Comparison of ENCODE assay signal across 26 cellular contexts in the genomic region with DNA sequence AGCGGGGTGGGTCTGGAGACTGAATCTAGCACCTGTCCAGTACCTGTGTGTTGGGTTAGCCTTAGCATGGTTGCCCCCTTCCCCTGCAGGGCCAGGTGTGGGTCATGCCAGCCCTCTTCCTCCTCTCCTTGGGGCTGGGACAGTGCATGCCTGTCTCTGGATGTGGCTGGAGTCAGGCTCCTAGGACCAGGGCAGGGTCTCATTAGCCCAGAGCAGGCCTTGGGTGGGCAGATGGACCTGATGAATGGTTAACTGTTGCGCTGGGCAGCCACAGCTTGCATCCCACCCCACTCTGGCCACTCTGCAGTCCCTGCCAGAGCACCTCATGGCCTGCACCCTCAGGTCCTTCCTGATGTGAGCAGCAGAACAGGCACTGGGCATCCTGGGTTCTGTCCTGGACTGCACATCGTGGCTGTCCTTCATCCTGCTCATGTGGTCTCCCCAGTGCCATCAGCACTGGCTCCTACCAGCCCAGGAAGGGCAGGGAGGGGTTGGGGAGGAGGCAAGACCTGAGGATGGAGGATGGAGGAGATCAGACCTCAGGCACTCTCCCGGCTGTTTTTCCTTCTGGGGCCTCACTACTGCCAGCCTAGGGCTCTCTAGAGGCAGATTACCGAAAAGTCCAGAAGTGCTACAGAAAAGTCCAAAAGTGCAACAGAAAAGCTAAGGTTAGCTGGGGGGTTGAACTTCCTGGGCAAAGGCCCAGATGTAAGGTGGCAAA. TPM values are rescaled to one million over a fixed set of nuclear protein-coding genes. Genes with fewer than 3 reads are reported as not detected.
"Had no signal": no experiment of that assay in that cellular context is flagged by ENCODE, and none has a peak within 500 bp of the region (broad histone marks: within the 10 kb centered on the region; RNA-seq: fewer than 3 reads in every experiment).

No MANE protein-coding gene starts in this region.

- H3K27ac ChIP-seq: coronary artery, heart left ventricle, thoracic aorta, transverse colon had no signal

- H3K4me1 Mint-ChIP-seq: naive thymus-derived CD8-positive, alpha-beta T cell had no signal

- ATAC-seq: naive thymus-derived CD8-positive, alpha-beta T cell had no signal

- H3K36me3 ChIP-seq: heart left ventricle, thoracic aorta, transverse colon had no signal

- H3K27ac Mint-ChIP-seq: endodermal cell; stimulated activated naive CD8-positive, alpha-beta T cell treated with anti-CD3 and anti-CD28 coated beads, Interleukin-15, Interleukin-2, amounts not matched to agents 100 ng/mL and 50 ng/mL, for 24 hours had no signal

- H3K4me3 Mint-ChIP-seq: endodermal cell; naive thymus-derived CD8-positive, alpha-beta T cell; stimulated activated naive CD8-positive, alpha-beta T cell treated with anti-CD3 and anti-CD28 coated beads, Interleukin-15, Interleukin-2, amounts not matched to agents 100 ng/mL and 50 ng/mL, for 24 hours had no signal

- H3K9me3 ChIP-seq: heart left ventricle, thoracic aorta, transverse colon had no signal

- H3K4me1 ChIP-seq: heart left ventricle, transverse colon had no signal

- H3K4me3 ChIP-seq: coronary artery, heart left ventricle, thoracic aorta, transverse colon had no signal

- DNase-seq: effector CD4-positive, alpha-beta T cell; endodermal cell; erythroblast; foreskin melanocyte; heart left ventricle; hippocampal formation; kidney glomerular epithelial cell; mammary epithelial cell; right cardiac atrium; stimulated activated CD4-positive, alpha-beta T cell treated with anti-CD3 and anti-CD28 coated beads, Interleukin-12 subunit alpha, Interleukin-12 subunit beta, amount 100 ng/mL, for 4 hours; transverse colon had no signal

RNA-seq across cellular contexts. Expression of a gene that starts 12.8 kb away (rescaled TPM):
- total RNA-seq: cerebellum; dermis microvascular lymphatic vessel endothelial cell; endodermal cell; endothelial cell of umbilical vein; glomerular endothelial cell; mammary epithelial cell; mesenteric fat pad; mononuclear cell; naive thymus-derived CD8-positive, alpha-beta T cell; subcutaneous adipose tissue; thoracic aorta had no signal
- polyA plus RNA-seq: endothelial cell of umbilical vein; heart left ventricle; mammary epithelial cell; naive thymus-derived CD8-positive, alpha-beta T cell; neural cell had no signal

RNA-seq across cellular contexts. Expression of a gene that starts 50.8 kb away (rescaled TPM):
- total RNA-seq: dermis microvascular lymphatic vessel endothelial cell; endodermal cell; endothelial cell of umbilical vein; glomerular endothelial cell; heart left ventricle; lower leg skin; mammary epithelial cell; mesenteric fat pad; mononuclear cell; naive thymus-derived CD8-positive, alpha-beta T cell; osteocyte; right cardiac atrium; subcutaneous adipose tissue; thoracic aorta; transverse colon had no signal
- polyA plus RNA-seq: endothelial cell of umbilical vein; heart left ventricle; mammary epithelial cell; naive thymus-derived CD8-positive, alpha-beta T cell; neural cell; right cardiac atrium; small intestine had no signal
